Comparison of ENCODE assay signal across 10 cellular contexts in the genomic region with DNA sequence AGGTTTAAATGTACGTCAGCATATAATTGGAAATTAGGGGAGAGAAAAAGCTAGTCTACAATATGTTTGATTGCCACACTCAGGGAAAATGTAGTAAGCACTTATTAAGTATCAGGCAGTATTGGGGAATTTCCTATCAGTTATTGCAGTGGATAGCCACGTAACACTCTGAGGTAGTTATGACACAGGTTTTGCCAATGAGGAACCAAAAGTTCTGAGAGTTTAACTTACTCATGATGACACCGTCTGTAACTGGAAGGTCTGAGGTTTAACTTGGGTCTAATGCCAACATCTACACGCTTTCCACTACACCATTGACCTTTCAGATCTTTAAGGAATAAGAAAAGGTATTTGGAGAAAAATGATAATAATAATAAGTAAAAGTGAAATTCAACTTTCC.
DNase-seq lines count a peak whose midpoint lies in the region; ATAC-seq and TF ChIP-seq lines count a peak whose summit lies in the region.
"Had no signal": no experiment of that assay in that cellular context is flagged by ENCODE, and none has a peak within 500 bp of the region (broad histone marks: within the 10 kb centered on the region; RNA-seq: fewer than 3 reads in every experiment).

No MANE protein-coding gene starts in this region.

- peak overlapping the region; percentile 84 for H3K27ac Mint-ChIP-seq in activated T-cell treated with anti-CD3 and anti-CD28 coated beads, Interleukin-2, amount 50 U/mL, for 72 hours

- H3K4me1 ChIP-seq in body of pancreas: no peaks in the 10 kb centered on the region
- H3K4me1 ChIP-seq: esophagus squamous epithelium had no signal

- H3K27me3 ChIP-seq in body of pancreas: no peaks in the 10 kb centered on the region
- H3K27me3 ChIP-seq: esophagus squamous epithelium had no signal

- peak; percentile 80 to 94 for ATAC-seq in activated T-cell treated with anti-CD3 and anti-CD28 coated beads, Interleukin-2, amount 50 U/mL, for 72 hours (replicated peaks in 1 of 2)
- ATAC-seq in HG02852 (IDR thresholded peaks at IDR 0.05; ENCODE audit: unreplicated experiment) (peak; percentile 97), body of pancreas (no peak)
- ATAC-seq in stimulated activated naive CD8-positive, alpha-beta T cell treated with anti-CD3 and anti-CD28 coated beads, Interleukin-15, Interleukin-2, amounts not matched to agents 100 U/mL and 50 U/mL, for 24 hours: peak; percentile 96

- peaks cover 6 to 26% of the 10 kb centered on the region in 2 donors for H3K36me3 Mint-ChIP-seq in activated T-cell treated with anti-CD3 and anti-CD28 coated beads, Interleukin-2, amount 50 U/mL, for 72 hours (ENCODE audit: insufficient read depth in 2 of 2)

- WGBS in body of pancreas, 2 donors: 75 to 82% methylated on average over 4 of the region's 4 CpGs

- no peaks in the 10 kb centered on the region for H3K27me3 Mint-ChIP-seq in activated T-cell treated with anti-CD3 and anti-CD28 coated beads, Interleukin-2, amount 50 U/mL, for 72 hours (ENCODE audit: low read depth)

- no peak for DNase-seq in activated T-cell treated with anti-CD3 and anti-CD28 coated beads, Interleukin-2, amount 50 U/mL, for 72 hours
- no peak for DNase-seq in activated T-cell treated with anti-CD3 and anti-CD28 coated beads for 4 hours
- peak; percentile 40 to 82 for DNase-seq in NOMO-1 (lab: John Stamatoyannopoulos, UW; ENCODE audit: unreplicated experiment in 2 of 2)
- no peak for DNase-seq in stimulated activated naive CD8-positive, alpha-beta T cell treated with anti-CD3 and anti-CD28 coated beads, Interleukin-15, Interleukin-2, amounts not matched to agents 100 U/mL and 50 U/mL, for 24 hours
- no peak for DNase-seq in NCI-H2227 treated with DMSO at 0.1 percent for 48 hours (lab: John Stamatoyannopoulos, UW)
- DNase-seq in HuH-7.5 (ENCODE audit: low spot score): no peak
- DNase-seq in body of pancreas: no peak
- DNase-seq: activated effector memory CD4-positive, alpha-beta T cell treated with Interleukin-2 at 50 U/mL for 16 hours; esophagus squamous epithelium had no signal

- intact Hi-C loops in body of pancreas (cut with DNase I): no loop called here

- H3K4me3 ChIP-seq in body of pancreas: no peak overlapping the region
- H3K4me3 ChIP-seq: esophagus squamous epithelium had no signal

- no peaks in the 10 kb centered on the region for H3K36me3 ChIP-seq in body of pancreas (replicated peaks in 1 of 2; ENCODE audit: insufficient read depth in 1 of 2, low read depth in 2 of 2)
- H3K36me3 ChIP-seq: esophagus squamous epithelium had no signal

- H3K4me1 Mint-ChIP-seq in activated T-cell treated with anti-CD3 and anti-CD28 coated beads, Interleukin-2, amount 50 U/mL, for 72 hours (ENCODE audit: low read depth): peaks cover 7% of the 10 kb centered on the region

- peaks cover 10 to 17% of the 10 kb centered on the region in 2 donors for H3K9me3 Mint-ChIP-seq in activated T-cell treated with anti-CD3 and anti-CD28 coated beads, Interleukin-2, amount 50 U/mL, for 72 hours

- H3K27ac ChIP-seq in body of pancreas: no peak overlapping the region
- H3K27ac ChIP-seq: esophagus squamous epithelium had no signal

- no peak for TF ChIP-seq POLR2A in body of pancreas (IDR thresholded peaks at IDR 0.05)

- no peak overlapping the region for H3K4me3 Mint-ChIP-seq in activated T-cell treated with anti-CD3 and anti-CD28 coated beads, Interleukin-2, amount 50 U/mL, for 72 hours

- no peak for TF ChIP-seq CTCF in body of pancreas (IDR thresholded peaks at IDR 0.05)

- peaks cover 0 to 4% (median 0%) of the 10 kb centered on the region in 3 donors for H3K9me3 ChIP-seq in body of pancreas

Comparison
In these comparisons a context has a peak if more than half of its experiments do, and no peak if none do; other contexts are left out.
1. DNase-seq: peak in NOMO-1 (2 of 2); none in activated T-cell treated with anti-CD3 and anti-CD28 coated beads, Interleukin-2, amount 50 U/mL, for 72 hours (0 of 2), activated T-cell treated with anti-CD3 and anti-CD28 coated beads for 4 hours (single experiment), stimulated activated naive CD8-positive, alpha-beta T cell treated with anti-CD3 and anti-CD28 coated beads, Interleukin-15, Interleukin-2, amounts not matched to agents 100 U/mL and 50 U/mL, for 24 hours (single experiment), NCI-H2227 treated with DMSO at 0.1 percent for 48 hours (single experiment), HuH-7.5 (single experiment) and body of pancreas (0 of 4).